In genomic region chr12:131831021-131831571, GRCh38 we compare ENCODE assay signal across 8 cellular contexts. TPM values are rescaled to one million over a fixed set of nuclear protein-coding genes. Genes with fewer than 3 reads are reported as not detected.
DNase-seq lines count a peak whose midpoint lies in the region; ATAC-seq and TF ChIP-seq lines count a peak whose summit lies in the region.

No MANE protein-coding gene starts in this region.

- H3K27ac ChIP-seq in 22Rv1 = peak overlapping the region; percentile 98
- no peak overlapping the region for H3K27ac ChIP-seq in parathyroid adenoma

- TF ChIP-seq CTCF in 22Rv1 (IDR thresholded peaks at IDR 0.05) (no peak), HFFc6 (IDR thresholded peaks at IDR 0.05) (no peak), fibroblast of pulmonary artery (IDR thresholded peaks at IDR 0.05; ENCODE audit: low read length, missing control alignments) (no peak), parathyroid adenoma (IDR thresholded peaks at IDR 0.05) (no peak)

- peak overlapping the region; percentile 56 for H2AFZ ChIP-seq in parathyroid adenoma

- H3K27ac Mint-ChIP-seq in HFFc6 = peak overlapping the region; percentile 88

- peaks cover 20% of the 10 kb centered on the region for H3K27me3 ChIP-seq in parathyroid adenoma (ENCODE audit: control insufficient read depth, insufficient read depth, low read length)

- no peaks in the 10 kb centered on the region for H3K36me3 ChIP-seq in parathyroid adenoma (ENCODE audit: control insufficient read depth, insufficient read depth, low read length)

- peak; percentile 29 for DNase-seq in HFFc6
- peak; percentile 48 to 50 for DNase-seq in activated CD4-positive, alpha-beta T cell treated with anti-CD3 and anti-CD28 coated beads, Interleukin-2, amount 50 U/mL, for 4 hours
- peak; percentile 22 for DNase-seq in fibroblast of pulmonary artery (ENCODE audit: low read depth)
- DNase-seq in RKO (ENCODE audit: low spot score) = no peak
- no peak for DNase-seq in NK-92 treated with Interleukin-12 subunit alpha and Interleukin-12 subunit beta, amount 100 ng/mL, for 24 hours (lab: John Stamatoyannopoulos, UW)

- peak overlapping the region; percentile 89 for H3K4me3 Mint-ChIP-seq in HFFc6

- H3K4me1 Mint-ChIP-seq in HFFc6 (ENCODE audit: low read depth) = peaks cover 16% of the 10 kb centered on the region

- no peak for ATAC-seq in HG03196 (IDR thresholded peaks at IDR 0.05; ENCODE audit: unreplicated experiment)

- H3K4me3 ChIP-seq in fibroblast of pulmonary artery (replicated peaks; ENCODE audit: low read depth, low read length) = peak overlapping the region; percentile 62
- peak overlapping the region; percentile 31 for H3K4me3 ChIP-seq in parathyroid adenoma (ENCODE audit: low read depth, low read length)

- peaks cover 4% of the 10 kb centered on the region for H3K4me1 ChIP-seq in parathyroid adenoma

- no peaks in the 10 kb centered on the region for H3K9me3 ChIP-seq in parathyroid adenoma (ENCODE audit: control insufficient read depth, low read length)

- H3K4me2 ChIP-seq in parathyroid adenoma (ENCODE audit: low read length) = peak overlapping the region; percentile 74

- H3K36me3 Mint-ChIP-seq in HFFc6 (ENCODE audit: low read depth) = no peaks in the 10 kb centered on the region

- H3K9ac ChIP-seq in parathyroid adenoma = no peak overlapping the region

- H3K79me2 ChIP-seq in parathyroid adenoma = no peaks in the 10 kb centered on the region

- peaks cover 5% of the 10 kb centered on the region for H3K27me3 Mint-ChIP-seq in HFFc6 (ENCODE audit: insufficient read depth)

- H3K9me3 Mint-ChIP-seq in HFFc6 = no peaks in the 10 kb centered on the region

RNA-seq across cellular contexts. Expression of gene MMP17, which starts 2.9 kb away (rescaled TPM):
- total RNA-seq in HFFc6 (2021; fragmentation: NEBNext Ultra II Directional; extraction: Animal tissue kit (Norgen Biotek cat#: 25700)) = 10 to 100 TPM; 23.9 to 31.5 (median 26.6) TPM

Comparison
In these comparisons a context has a peak if more than half of its experiments do, and no peak if none do; other contexts are left out.
1. DNase-seq: peak in HFFc6 (single experiment), activated CD4-positive, alpha-beta T cell treated with anti-CD3 and anti-CD28 coated beads, Interleukin-2, amount 50 U/mL, for 4 hours (2 of 2) and fibroblast of pulmonary artery (single experiment); none in RKO (single experiment) and NK-92 treated with Interleukin-12 subunit alpha and Interleukin-12 subunit beta, amount 100 ng/mL, for 24 hours (single experiment).